9 cellular contexts compared by ENCODE assay signal in the genomic region with DNA sequence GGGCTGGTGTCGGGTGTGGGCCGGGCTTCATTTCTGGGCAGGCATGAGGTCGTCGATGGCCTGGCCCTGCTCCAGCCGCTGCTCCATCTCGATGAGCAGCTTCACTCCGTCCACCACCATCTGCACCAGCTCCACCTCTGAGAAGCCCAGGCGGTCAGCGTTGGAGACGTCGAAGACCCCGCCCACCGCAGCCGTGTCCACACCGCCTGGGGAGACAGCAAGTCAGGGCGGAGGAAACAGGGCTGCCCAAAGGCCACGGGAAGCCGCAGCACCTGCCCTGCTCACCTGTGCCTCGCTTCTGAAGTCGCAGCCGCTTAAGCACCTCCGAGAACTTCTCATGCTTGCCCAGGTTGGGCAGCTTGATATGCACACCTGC. TPM values are rescaled to one million over a fixed set of nuclear protein-coding genes. Genes with fewer than 3 reads are reported as not detected.
DNase-seq lines count a peak whose midpoint lies in the region; ATAC-seq, FAIRE-seq and TF ChIP-seq lines count a peak whose summit lies in the region.
"Had no signal": no experiment of that assay in that cellular context is flagged by ENCODE, and none has a peak within 500 bp of the region (broad histone marks: within the 10 kb centered on the region; RNA-seq: fewer than 3 reads in every experiment).

No MANE protein-coding gene starts in this region.

- 58 to 76% methylated on average over 17 to 22 of the region's 22 CpGs for WGBS in upper lobe of left lung, 2 donors

- no peak for FAIRE-seq in astrocyte (lab: Jason Lieb, UNC)

- ATAC-seq in upper lobe of left lung (ENCODE audit: low FRiP score in 2 of 2), result no peak
- no peak for ATAC-seq in GM19351 (IDR thresholded peaks at IDR 0.05; ENCODE audit: unreplicated experiment)

- no peaks in the 10 kb centered on the region for H3K36me3 ChIP-seq in astrocyte (ENCODE audit: insufficient read depth, low read length)
- H3K36me3 ChIP-seq in upper lobe of left lung, result no peaks in the 10 kb centered on the region

- H2AFZ ChIP-seq in astrocyte (ENCODE audit: low read depth, low read length), result no peak overlapping the region

- no peaks in the 10 kb centered on the region for H3K79me2 ChIP-seq in astrocyte (ENCODE audit: insufficient read depth, low read length)

- H3K4me3 ChIP-seq in astrocyte (ENCODE audit: insufficient read depth, low read depth, low read length) (no peak overlapping the region), upper lobe of left lung (no peak overlapping the region)

- H3K4me1 ChIP-seq in astrocyte (ENCODE audit: insufficient read depth, low read length) (peaks cover 34% of the 10 kb centered on the region), upper lobe of left lung (peaks cover 49 to 56% (median 50%) of the 10 kb centered on the region in 4 donors)

- no peak for TF ChIP-seq CTCF in astrocyte (IDR thresholded peaks at IDR 0.05; ENCODE audit: insufficient read depth, low read depth, low read length)
- TF ChIP-seq CTCF in mesothelial cell of epicardium (IDR thresholded peaks at IDR 0.05; ENCODE audit: unreplicated experiment), result no peak
- TF ChIP-seq CTCF in upper lobe of left lung (IDR thresholded peaks at IDR 0.05), result no peak

- no peaks in the 10 kb centered on the region for H3K9me3 Mint-ChIP-seq in activated naive CD4-positive, alpha-beta T cell treated with anti-CD3 and anti-CD28 coated beads, Interleukin-2, amount 10 ng/mL, durations not matched to agents 7 days and 5 days
- H3K9me3 Mint-ChIP-seq in astrocyte (ENCODE audit: unreplicated experiment) (no peaks in the 10 kb centered on the region), mesothelial cell of epicardium (no peaks in the 10 kb centered on the region)

- H3K27ac Mint-ChIP-seq in activated naive CD4-positive, alpha-beta T cell treated with anti-CD3 and anti-CD28 coated beads, Interleukin-2, amount 10 ng/mL, durations not matched to agents 7 days and 5 days, result no peak overlapping the region
- H3K27ac Mint-ChIP-seq in astrocyte (ENCODE audit: unreplicated experiment) (peak overlapping the region; percentile 75), mesothelial cell of epicardium (no peak overlapping the region)

- H3K27me3 Mint-ChIP-seq in activated naive CD4-positive, alpha-beta T cell treated with anti-CD3 and anti-CD28 coated beads, Interleukin-2, amount 10 ng/mL, durations not matched to agents 7 days and 5 days, result peaks cover 60% of the 10 kb centered on the region
- peaks cover 6% of the 10 kb centered on the region for H3K27me3 Mint-ChIP-seq in astrocyte (ENCODE audit: low read depth, unreplicated experiment)
- H3K27me3 Mint-ChIP-seq in mesothelial cell of epicardium (ENCODE audit: low read depth), result peaks cover 31% of the 10 kb centered on the region

- CTCF ChIA-PET in activated naive CD4-positive, alpha-beta T cell treated with anti-CD3 and anti-CD28 coated beads, Interleukin-2, amount 10 ng/mL, durations not matched to agents 7 days and 5 days (lab: Charles Lee), result interaction anchor here (1.8 to 3.8 kb wide), 4 partner anchors 9 to 27 kb away, joined by 12 to 33 read pairs (median 20); partner anchors contain the start of gene TRMT61A

- no peak overlapping the region for H3K4me2 ChIP-seq in astrocyte (ENCODE audit: low read length)

- H3K9me3 ChIP-seq in astrocyte (ENCODE audit: insufficient read depth, low read depth, low read length) (no peaks in the 10 kb centered on the region), upper lobe of left lung (no peaks in the 10 kb centered on the region)

- H3K9ac ChIP-seq in astrocyte (ENCODE audit: low read length), result no peak overlapping the region

- H3K4me1 Mint-ChIP-seq in activated naive CD4-positive, alpha-beta T cell treated with anti-CD3 and anti-CD28 coated beads, Interleukin-2, amount 10 ng/mL, durations not matched to agents 7 days and 5 days, result peaks cover 21% of the 10 kb centered on the region
- H3K4me1 Mint-ChIP-seq in astrocyte (ENCODE audit: low read depth, unreplicated experiment) (peaks cover 21% of the 10 kb centered on the region), mesothelial cell of epicardium (peaks cover 25% of the 10 kb centered on the region)

- H3K27me3 ChIP-seq in astrocyte (ENCODE audit: insufficient read depth, low read length) (peaks cover 14% of the 10 kb centered on the region), upper lobe of left lung (peaks cover 0 to 20% (median 11%) of the 10 kb centered on the region in 4 donors)

- H3K36me3 Mint-ChIP-seq in activated naive CD4-positive, alpha-beta T cell treated with anti-CD3 and anti-CD28 coated beads, Interleukin-2, amount 10 ng/mL, durations not matched to agents 7 days and 5 days, result no peaks in the 10 kb centered on the region
- no peaks in the 10 kb centered on the region for H3K36me3 Mint-ChIP-seq in astrocyte (ENCODE audit: low read depth, unreplicated experiment)
- H3K36me3 Mint-ChIP-seq in mesothelial cell of epicardium, result no peaks in the 10 kb centered on the region

- DNase-seq in activated naive CD4-positive, alpha-beta T cell treated with anti-CD3 and anti-CD28 coated beads, Interleukin-2, amount 10 ng/mL, durations not matched to agents 7 days and 5 days, result no peak
- DNase-seq in activated naive CD4-positive, alpha-beta T cell (lab: John Stamatoyannopoulos, UW), result no peak
- DNase-seq in astrocyte (ENCODE audit: low read depth), result no peak
- no peak for DNase-seq in mesothelial cell of epicardium (ENCODE audit: low spot score in 2 of 2, unreplicated experiment in 2 of 2)
- DNase-seq in upper lobe of left lung, result peak in 1 of 2 donors; percentile 85
- DNase-seq in NCI-H2029 (lab: John Stamatoyannopoulos, UW), result no peak
- no peak for DNase-seq in NCI-H1436 (lab: John Stamatoyannopoulos, UW)
- DNase-seq: activated gamma-delta T cell had no signal

- H4K20me1 ChIP-seq in astrocyte (ENCODE audit: insufficient read depth, low read length), result peaks cover 52% of the 10 kb centered on the region

- H3K27ac ChIP-seq in astrocyte (ENCODE audit: low read depth, low read length) (no peak overlapping the region), upper lobe of left lung (peak overlapping the region in 3 of 4 donors; percentile 77 to 83 (median 80))

- peak overlapping the region; percentile 15 for H3K4me3 Mint-ChIP-seq in activated naive CD4-positive, alpha-beta T cell treated with anti-CD3 and anti-CD28 coated beads, Interleukin-2, amount 10 ng/mL, durations not matched to agents 7 days and 5 days
- H3K4me3 Mint-ChIP-seq in astrocyte (ENCODE audit: unreplicated experiment) (peak overlapping the region; percentile 75), mesothelial cell of epicardium (peak overlapping the region; percentile 52)

- no peak for TF ChIP-seq POLR2A in upper lobe of left lung (IDR thresholded peaks at IDR 0.05)

- TF ChIP-seq EP300 in upper lobe of left lung (IDR thresholded peaks at IDR 0.05), result no peak

RNA-seq across cellular contexts. Expression of gene CKB, which starts 2.8 kb away (rescaled TPM):
- total RNA-seq in astrocyte, result 174 and 178 TPM in 2 replicates
- total RNA-seq in mesothelial cell of epicardium, result 50.6 to 56.7 TPM (median 53.3 TPM) in 3 replicates
- total RNA-seq in upper lobe of left lung, result 100 to 1,000 TPM; 168 to 303 (median 231) TPM

RNA-seq across cellular contexts. Expression of gene TRMT61A, which starts 9.2 kb away (rescaled TPM):
- total RNA-seq in astrocyte, result 11.9 and 12.4 TPM in 2 replicates
- total RNA-seq in mesothelial cell of epicardium, result 8.7 to 9.5 TPM (median 9.5 TPM) in 3 replicates
- 10 to 100 TPM in 5 of 6 donors, 1 to 10 TPM in 1; 6.7 to 25.1 (median 15.0) TPM for total RNA-seq in upper lobe of left lung

RNA-seq across cellular contexts. Expression of gene BAG5, which starts 42.6 kb away (rescaled TPM):
- total RNA-seq in astrocyte (32.3 and 35.2 TPM in 2 replicates), mesothelial cell of epicardium (21.8 to 23.5 TPM (median 22.2 TPM) in 3 replicates), upper lobe of left lung (10 to 100 TPM; 12.6 to 36.9 (median 27.1) TPM)

RNA-seq across cellular contexts. Expression of gene COA8, which starts 42.9 kb away (rescaled TPM):
- 56.2 TPM in 2 replicates for total RNA-seq in astrocyte
- total RNA-seq in mesothelial cell of epicardium, result 35.4 to 38.8 TPM (median 36.0 TPM) in 3 replicates
- 10 to 100 TPM; 12.6 to 38.3 (median 28.6) TPM for total RNA-seq in upper lobe of left lung

Comparison
In these comparisons a context has a peak if more than half of its experiments do, and no peak if none do; other contexts are left out.
1. H3K4me3 Mint-ChIP-seq: peak in every context shown above with its lines; median percentile 75 in astrocyte; 52 in mesothelial cell of epicardium; 15 in activated naive CD4-positive, alpha-beta T cell treated with anti-CD3 and anti-CD28 coated beads, Interleukin-2, amount 10 ng/mL, durations not matched to agents 7 days and 5 days.